ENCODE assay signal across 2 cellular contexts in the genomic region with DNA sequence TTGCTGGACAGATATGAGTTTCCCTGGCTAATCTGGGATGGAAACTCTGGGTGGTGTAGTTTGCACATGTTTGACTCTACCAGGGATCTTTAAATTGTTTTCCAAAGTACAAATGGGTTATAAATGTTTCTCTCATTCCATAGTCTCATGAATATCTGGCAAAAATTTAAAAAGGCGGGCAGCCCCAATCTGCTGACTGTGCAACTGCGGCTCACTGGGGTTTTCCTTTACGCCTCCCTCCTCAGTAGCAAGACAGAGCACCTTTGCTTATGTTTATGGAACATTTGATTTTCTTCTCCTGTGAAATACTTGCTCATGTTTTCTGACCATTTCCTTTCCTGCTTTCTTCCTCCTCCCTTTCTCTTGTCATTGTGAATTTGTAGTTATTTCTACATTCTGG.
A peak's percentile ranks its signal among the peaks of the same experiment; 100 is the strongest.
TF ChIP-seq lines count a peak whose summit lies in the region.

No MANE protein-coding gene starts in this region.

TF ChIP-seq in HepG2, 621 proteins besides CTCF, POLR2A, EP300 and RAD21:
- TF ChIP-seq KAT2B (IDR thresholded peaks at IDR 0.05; ENCODE audit: borderline replicate concordance, low read depth, low read length) (no peak), MAFK (conservative IDR thresholded peaks at IDR 0.05 in 1 of 2, IDR thresholded peaks at IDR 0.05 in 1 of 2; ENCODE audit: low read length in 2 of 2) (peak in 1 of 2 experiments; percentile 73; a peak in 3 of 4 replicates), MAFF (IDR thresholded peaks at IDR 0.05; ENCODE audit: low read depth, low read length) (peak; percentile 17; the same call in 1 of the 2 replicates)

TF ChIP-seq in K562, 482 proteins besides CTCF, POLR2A, EP300 and RAD21:
- TF ChIP-seq MAFK (IDR thresholded peaks at IDR 0.05; ENCODE audit: low read length) (peak; percentile 11; the same call in 1 of the 2 replicates), STAT5A (IDR thresholded peaks at IDR 0.05; ENCODE audit: borderline replicate concordance, low read length) (no peak), ETV5 (CRISPR knock-in tag; IDR thresholded peaks at IDR 0.05; ENCODE audit: low read depth) (no peak)
